12 cellular contexts compared by ENCODE assay signal in genomic region chr20:4375881-4376280, GRCh38.
DNase-seq lines count a peak whose midpoint lies in the region; ATAC-seq, FAIRE-seq and TF ChIP-seq lines count a peak whose summit lies in the region.
"Had no signal": no experiment of that assay in that cellular context is flagged by ENCODE, and none has a peak within 500 bp of the region (broad histone marks: within the 10 kb centered on the region; RNA-seq: fewer than 3 reads in every experiment).

No MANE protein-coding gene starts in this region.

- H3K4me3 Mint-ChIP-seq in astrocyte (ENCODE audit: unreplicated experiment), result no peak overlapping the region
- no peak overlapping the region for H3K4me3 Mint-ChIP-seq in naive thymus-derived CD8-positive, alpha-beta T cell
- H3K4me3 Mint-ChIP-seq: mesothelial cell of epicardium; T-helper 2 cell treated with Interferon-gamma antibody and Interleukin-4, amounts not matched to agents 5 μg/mL and 100 μg/mL, for 36 hours had no signal

- POLR2A ChIA-PET in naive thymus-derived CD8-positive, alpha-beta T cell (lab: Charles Lee), result no interaction called here

- peaks cover 7% of the 10 kb centered on the region for H3K4me1 ChIP-seq in astrocyte (ENCODE audit: insufficient read depth, low read length)
- H3K4me1 ChIP-seq in keratinocyte (ENCODE audit: control insufficient read depth, extremely low read depth, insufficient read depth, low read length), result peaks cover 12% of the 10 kb centered on the region
- H3K4me1 ChIP-seq: stomach had no signal

- FAIRE-seq in astrocyte (lab: Jason Lieb, UNC) (no peak), keratinocyte (lab: Jason Lieb, UNC) (peak; percentile 95)

- H3K79me2 ChIP-seq in astrocyte (ENCODE audit: insufficient read depth, low read length) (no peaks in the 10 kb centered on the region), keratinocyte (ENCODE audit: control insufficient read depth, insufficient read depth, low read length) (no peaks in the 10 kb centered on the region)

- H3K27ac Mint-ChIP-seq in astrocyte (ENCODE audit: unreplicated experiment), result no peak overlapping the region
- no peak overlapping the region for H3K27ac Mint-ChIP-seq in naive thymus-derived CD8-positive, alpha-beta T cell
- H3K27ac Mint-ChIP-seq: mesothelial cell of epicardium; T-helper 2 cell treated with Interferon-gamma antibody and Interleukin-4, amounts not matched to agents 5 μg/mL and 100 μg/mL, for 36 hours had no signal

- H4K20me1 ChIP-seq in astrocyte (ENCODE audit: insufficient read depth, low read length) (no peaks in the 10 kb centered on the region), keratinocyte (ENCODE audit: control insufficient read depth, extremely low read depth, insufficient read depth, low read length) (no peaks in the 10 kb centered on the region)

- peaks cover 6% of the 10 kb centered on the region for H3K4me1 Mint-ChIP-seq in astrocyte (ENCODE audit: low read depth, unreplicated experiment)
- peaks cover 0 to 2% (median 0%) of the 10 kb centered on the region in 4 donors for H3K4me1 Mint-ChIP-seq in naive thymus-derived CD8-positive, alpha-beta T cell

- H3K27me3 ChIP-seq in astrocyte (ENCODE audit: insufficient read depth, low read length) (no peaks in the 10 kb centered on the region), keratinocyte (ENCODE audit: control insufficient read depth, extremely low read depth, insufficient read depth, low read length) (peaks cover 3% of the 10 kb centered on the region)
- H3K27me3 ChIP-seq: stomach had no signal

- H3K9ac ChIP-seq in astrocyte (ENCODE audit: low read length) (no peak overlapping the region), keratinocyte (ENCODE audit: control insufficient read depth, extremely low read depth, insufficient read depth, low read length) (no peak overlapping the region)

- H3K4me2 ChIP-seq in astrocyte (ENCODE audit: low read length) (peak overlapping the region; percentile 15), keratinocyte (ENCODE audit: control insufficient read depth, extremely low read depth, insufficient read depth, low read depth, low read length) (peak overlapping the region; percentile 4)

- ATAC-seq in HG03175 (IDR thresholded peaks at IDR 0.05; ENCODE audit: unreplicated experiment) (no peak), left lobe of liver (no peak)
- ATAC-seq in naive thymus-derived CD8-positive, alpha-beta T cell, result no peak

- H3K9me3 Mint-ChIP-seq in astrocyte (ENCODE audit: unreplicated experiment), result peaks cover 2% of the 10 kb centered on the region
- no peaks in the 10 kb centered on the region for H3K9me3 Mint-ChIP-seq in naive thymus-derived CD8-positive, alpha-beta T cell
- H3K9me3 Mint-ChIP-seq: mesothelial cell of epicardium had no signal

- no peaks in the 10 kb centered on the region for H3K9me1 ChIP-seq in keratinocyte (ENCODE audit: control insufficient read depth, extremely low read depth, insufficient read depth, low read length)

- H3K36me3 Mint-ChIP-seq in astrocyte (ENCODE audit: low read depth, unreplicated experiment), result no peaks in the 10 kb centered on the region
- H3K36me3 Mint-ChIP-seq in naive thymus-derived CD8-positive, alpha-beta T cell, result no peaks in the 10 kb centered on the region
- H3K36me3 Mint-ChIP-seq: mesothelial cell of epicardium had no signal

- H2AFZ ChIP-seq in astrocyte (ENCODE audit: low read depth, low read length), result no peak overlapping the region
- peak overlapping the region; percentile 14 for H2AFZ ChIP-seq in keratinocyte (ENCODE audit: control insufficient read depth, low read length)

- H3K9me3 ChIP-seq in astrocyte (ENCODE audit: insufficient read depth, low read depth, low read length), result no peaks in the 10 kb centered on the region
- H3K9me3 ChIP-seq in keratinocyte (ENCODE audit: control insufficient read depth, low read depth, low read length), result no peaks in the 10 kb centered on the region
- H3K9me3 ChIP-seq: stomach had no signal

- peaks cover 2% of the 10 kb centered on the region for H3K27me3 Mint-ChIP-seq in astrocyte (ENCODE audit: low read depth, unreplicated experiment)
- peaks cover 9 to 18% (median 12%) of the 10 kb centered on the region in 5 donors for H3K27me3 Mint-ChIP-seq in naive thymus-derived CD8-positive, alpha-beta T cell

- dilution Hi-C loops in keratinocyte (cut with MboI; ENCODE audit: extremely low pct_ligation_motif_present, low sequenced_read_pairs), result no loop called here

- no peak overlapping the region for H3K27ac ChIP-seq in astrocyte (ENCODE audit: low read depth, low read length)
- H3K27ac ChIP-seq in keratinocyte (ENCODE audit: control insufficient read depth, insufficient read depth, low read length), result no peak overlapping the region
- H3K27ac ChIP-seq: C4-2B, stomach had no signal

- TF ChIP-seq CTCF in astrocyte (IDR thresholded peaks at IDR 0.05; ENCODE audit: insufficient read depth, low read depth, low read length) (no peak), keratinocyte (optimal IDR thresholded peaks at IDR 0.05 in 1 of 3, IDR thresholded peaks at IDR 0.05 in 1 of 3, conservative IDR thresholded peaks at IDR 0.05 in 1 of 3; ENCODE audit: extremely low read depth in 1 of 3, insufficient read depth in 2 of 3, low read length in 3 of 3) (no peak)

- H3K4me3 ChIP-seq in astrocyte (ENCODE audit: insufficient read depth, low read depth, low read length), result no peak overlapping the region
- no peak overlapping the region for H3K4me3 ChIP-seq in keratinocyte (ENCODE audit: control insufficient read depth in 2 of 3, extremely low read depth in 1 of 3, insufficient read depth in 2 of 3, low read depth in 1 of 3, low read length in 3 of 3)
- H3K4me3 ChIP-seq: stomach had no signal

- DNase-seq in Daoy (ENCODE audit: low read depth), result peak; percentile 42
- DNase-seq in MV-4-11 (lab: John Stamatoyannopoulos, UW), result peak; percentile 78
- peak; percentile 68 for DNase-seq in astrocyte (ENCODE audit: low read depth)
- peak; percentile 1 for DNase-seq in keratinocyte (ENCODE audit: low read depth, low spot score)
- DNase-seq in D341Med (ENCODE audit: low spot score), result no peak
- no peak for DNase-seq in left lobe of liver (ENCODE audit: low spot score)
- DNase-seq in naive thymus-derived CD8-positive, alpha-beta T cell, result no peak
- DNase-seq: stomach had no signal

- H3K36me3 ChIP-seq in astrocyte (ENCODE audit: insufficient read depth, low read length), result no peaks in the 10 kb centered on the region
- no peaks in the 10 kb centered on the region for H3K36me3 ChIP-seq in keratinocyte (ENCODE audit: control insufficient read depth in 2 of 2, extremely low read depth in 1 of 2, insufficient read depth in 2 of 2, low read length in 2 of 2)
- H3K36me3 ChIP-seq: stomach had no signal

Comparison
In these comparisons a context has a peak if more than half of its experiments do, and no peak if none do; other contexts are left out.
1. DNase-seq: peak in Daoy (single experiment), MV-4-11 (single experiment), astrocyte (single experiment) and keratinocyte (single experiment); none in D341Med (single experiment), left lobe of liver (single experiment) and naive thymus-derived CD8-positive, alpha-beta T cell (0 of 10).